31 cellular contexts compared by ENCODE assay signal in genomic region chr1:99936071-99936470, GRCh38.
"Had no signal": no experiment of that assay in that cellular context is flagged by ENCODE, and none has a peak within 500 bp of the region (broad histone marks: within the 10 kb centered on the region; RNA-seq: fewer than 3 reads in every experiment).

No MANE protein-coding gene starts in this region.

- H3K9me3 ChIP-seq: adrenal gland, ascending aorta, body of pancreas, breast epithelium had no signal

- FAIRE-seq: astrocyte had no signal

- H3K27ac ChIP-seq: adrenal gland, ascending aorta, body of pancreas, brain microvascular endothelial cell, breast epithelium, cardiac muscle cell had no signal

- H3K27me3 ChIP-seq: adrenal gland, ascending aorta, body of pancreas, brain microvascular endothelial cell, breast epithelium, cardiac muscle cell had no signal

- H3K4me3 ChIP-seq: adrenal gland, ascending aorta, body of pancreas, breast epithelium, cardiac muscle cell had no signal

- H3K36me3 ChIP-seq: adrenal gland, ascending aorta, brain microvascular endothelial cell, breast epithelium, cardiac muscle cell had no signal

- DNase-seq: activated effector memory CD4-positive, alpha-beta T cell treated with anti-CD3 and anti-CD28 coated beads, Interleukin-2, amount 50 U/mL, for 16 hours; activated effector memory CD4-positive, alpha-beta T cell treated with Interleukin-2 at 50 U/mL for 16 hours; activated gamma-delta T cell; activated gamma-delta T cell treated with Interleukin-2 at 50 U/mL for 16 hours; activated naive CD4-positive, alpha-beta T cell; activated naive CD4-positive, alpha-beta T cell treated with anti-CD3 and anti-CD28 coated beads for 36 hours; activated naive CD4-positive, alpha-beta T cell treated with anti-CD3 and anti-CD28 coated beads, Interleukin-2, amount 10 ng/mL, durations not matched to agents 7 days and 5 days; activated naive CD4-positive, alpha-beta T cell treated with anti-CD3 and anti-CD28 coated beads, Interleukin-2, amount 50 U/mL, for 16 hours; activated naive CD4-positive, alpha-beta T cell treated with Interleukin-2 at 50 U/mL for 16 hours; activated naive CD8-positive, alpha-beta T cell treated with anti-CD3 and anti-CD28 coated beads for 36 hours; activated naive CD8-positive, alpha-beta T cell treated with anti-CD3 and anti-CD28 coated beads, Interleukin-2, amount 10 ng/mL, durations not matched to agents 7 days and 5 days; activated naive CD8-positive, alpha-beta T cell treated with anti-CD3 and anti-CD28 coated beads, Interleukin-2, amount 50 U/mL, for 24 hours; activated T-cell treated with anti-CD3 and anti-CD28 coated beads, Interleukin-2, amount 50 U/mL, for 1 hour; activated T-cell treated with anti-CD3 and anti-CD28 coated beads, Interleukin-2, amount 50 U/mL, for 24 hours; activated T-cell treated with anti-CD3 and anti-CD28 coated beads, Interleukin-2, amount 50 U/mL, for 4 hours; activated T-cell treated with anti-CD3 and anti-CD28 coated beads, Interleukin-2, amount 50 U/mL, for 48 hours; activated T-cell treated with anti-CD3 and anti-CD28 coated beads, Interleukin-2, amount 50 U/mL, for 72 hours; adrenal gland; amniotic stem cell; amygdala; anterior cingulate cortex; aorta; body of pancreas; brain microvascular endothelial cell; caudate nucleus; central memory CD4-positive, alpha-beta T cell; cerebellar nuclear complex had no signal

- H3K4me1 ChIP-seq: adrenal gland, ascending aorta, body of pancreas, breast epithelium had no signal

- ATAC-seq: activated T-cell treated with anti-CD3 and anti-CD28 coated beads, Interleukin-2, amount 50 U/mL, for 4 hours; activated T-cell treated with anti-CD3 and anti-CD28 coated beads, Interleukin-2, amount 50 U/mL, for 72 hours; body of pancreas had no signal
